In the genomic region with DNA sequence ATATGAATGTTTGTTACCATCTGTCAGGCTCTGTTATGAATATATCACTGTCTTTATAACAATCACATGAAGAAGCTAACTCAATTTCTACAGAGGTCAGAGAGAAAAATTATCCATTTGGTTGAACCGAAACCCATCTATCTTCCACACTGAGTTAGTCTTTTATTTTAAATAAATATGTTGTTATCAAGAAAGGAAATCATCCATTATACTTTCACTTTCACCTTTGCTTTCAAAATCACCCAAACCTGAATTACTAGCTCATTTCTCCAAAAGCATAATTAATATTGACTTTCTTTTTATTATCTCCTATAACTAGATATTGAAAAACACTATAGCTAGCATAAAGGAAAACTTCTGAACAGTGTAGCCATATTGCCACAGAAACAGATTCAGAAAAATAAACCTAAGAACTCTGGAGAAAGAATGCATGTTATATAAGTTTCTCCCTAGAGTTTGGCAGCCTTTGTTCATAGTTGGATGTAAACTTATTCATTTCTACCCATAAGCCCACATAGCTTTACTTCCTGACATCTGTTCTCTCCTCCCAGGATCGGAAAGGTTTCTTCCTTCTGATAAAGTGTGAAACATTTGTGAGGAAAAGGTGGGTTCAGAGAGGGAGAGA, we compare ENCODE assay signal across 21 cellular contexts.
DNase-seq lines count a peak whose midpoint lies in the region; ATAC-seq and FAIRE-seq lines count a peak whose summit lies in the region.
"Had no signal": no experiment of that assay in that cellular context is flagged by ENCODE, and none has a peak within 500 bp of the region (broad histone marks: within the 10 kb centered on the region; RNA-seq: fewer than 3 reads in every experiment).

No MANE protein-coding gene starts in this region.

- no peak overlapping the region for H3K27ac ChIP-seq in small intestine (ENCODE audit: low read depth in 1 of 2, low read length in 1 of 2)
- H3K27ac ChIP-seq: cardiac muscle cell, tibial nerve had no signal

- H3K27me3 ChIP-seq in endocrine pancreas (ENCODE audit: control insufficient read depth, insufficient read depth, low read length), result no peaks in the 10 kb centered on the region
- H3K27me3 ChIP-seq in small intestine (ENCODE audit: control insufficient read depth in 2 of 2, insufficient read depth in 2 of 2, low read length in 2 of 2), result no peaks in the 10 kb centered on the region
- no peaks in the 10 kb centered on the region for H3K27me3 ChIP-seq in HAP-1 (ENCODE audit: low read depth)
- H3K27me3 ChIP-seq: cardiac muscle cell, spleen, tibial nerve had no signal

- H3K27me3 Mint-ChIP-seq in activated T-cell treated with anti-CD3 and anti-CD28 coated beads, Interleukin-2, amount 50 U/mL, for 4 hours (ENCODE audit: low read depth), result peaks cover 2% of the 10 kb centered on the region
- no peaks in the 10 kb centered on the region for H3K27me3 Mint-ChIP-seq in activated T-cell treated with anti-CD3 and anti-CD28 coated beads, Interleukin-2, amount 50 U/mL, for 24 hours

- H3K4me3 Mint-ChIP-seq in activated T-cell treated with anti-CD3 and anti-CD28 coated beads, Interleukin-2, amount 50 U/mL, for 4 hours, result peak overlapping the region; percentile 22
- no peak overlapping the region for H3K4me3 Mint-ChIP-seq in activated T-cell treated with anti-CD3 and anti-CD28 coated beads, Interleukin-2, amount 50 U/mL, for 24 hours
- H3K4me3 Mint-ChIP-seq: nephron progenitor cell had no signal

- no peak overlapping the region for H3K9ac ChIP-seq in endocrine pancreas (ENCODE audit: control insufficient read depth, insufficient read depth, low read length)

- ATAC-seq in activated T-cell treated with anti-CD3 and anti-CD28 coated beads, Interleukin-2, amount 50 U/mL, for 4 hours, result no peak
- no peak for ATAC-seq in HG02885 (IDR thresholded peaks at IDR 0.05; ENCODE audit: poor library complexity, unreplicated experiment)

- no peak overlapping the region for H3K27ac Mint-ChIP-seq in activated T-cell treated with anti-CD3 and anti-CD28 coated beads, Interleukin-2, amount 50 U/mL, for 24 hours
- H3K27ac Mint-ChIP-seq: nephron progenitor cell had no signal

- H3K9me3 Mint-ChIP-seq in activated T-cell treated with anti-CD3 and anti-CD28 coated beads, Interleukin-2, amount 50 U/mL, for 4 hours, result no peaks in the 10 kb centered on the region
- H3K9me3 Mint-ChIP-seq in activated T-cell treated with anti-CD3 and anti-CD28 coated beads, Interleukin-2, amount 50 U/mL, for 24 hours, result no peaks in the 10 kb centered on the region
- H3K9me3 Mint-ChIP-seq: nephron progenitor cell had no signal

- no peaks in the 10 kb centered on the region for H3K9me3 ChIP-seq in endocrine pancreas (ENCODE audit: control insufficient read depth, low read length)
- no peaks in the 10 kb centered on the region for H3K9me3 ChIP-seq in small intestine (ENCODE audit: control insufficient read depth, low read depth)
- H3K9me3 ChIP-seq in HAP-1, result no peaks in the 10 kb centered on the region
- H3K9me3 ChIP-seq: spleen, tibial nerve had no signal

- 23 to 39% (median 26%) methylated on average over 2 of the region's 2 CpGs for WGBS in small intestine, 3 donors

- H3K36me3 ChIP-seq in endocrine pancreas (ENCODE audit: control insufficient read depth, insufficient read depth, low read length) (no peaks in the 10 kb centered on the region), small intestine (ENCODE audit: control insufficient read depth in 2 of 2, insufficient read depth in 2 of 2, low read length in 2 of 2) (no peaks in the 10 kb centered on the region), HAP-1 (replicated peaks) (no peaks in the 10 kb centered on the region)
- H3K36me3 ChIP-seq: cardiac muscle cell, spleen, tibial nerve had no signal

- H3K36me3 Mint-ChIP-seq in activated T-cell treated with anti-CD3 and anti-CD28 coated beads, Interleukin-2, amount 50 U/mL, for 4 hours (ENCODE audit: insufficient read depth), result no peaks in the 10 kb centered on the region
- H3K36me3 Mint-ChIP-seq in activated T-cell treated with anti-CD3 and anti-CD28 coated beads, Interleukin-2, amount 50 U/mL, for 24 hours (ENCODE audit: low read depth), result no peaks in the 10 kb centered on the region

- peaks cover 20% of the 10 kb centered on the region for H3K4me1 Mint-ChIP-seq in activated T-cell treated with anti-CD3 and anti-CD28 coated beads, Interleukin-2, amount 50 U/mL, for 4 hours (ENCODE audit: low read depth)
- H3K4me1 Mint-ChIP-seq in activated T-cell treated with anti-CD3 and anti-CD28 coated beads, Interleukin-2, amount 50 U/mL, for 24 hours (ENCODE audit: low read depth), result peaks cover 23% of the 10 kb centered on the region
- H3K4me1 Mint-ChIP-seq: nephron progenitor cell had no signal

- DNase-seq in activated T-cell treated with anti-CD3 and anti-CD28 coated beads, Interleukin-2, amount 50 U/mL, for 4 hours, result no peak
- DNase-seq in activated T-cell treated with anti-CD3 and anti-CD28 coated beads, Interleukin-2, amount 50 U/mL, for 24 hours, result no peak
- peak; percentile 37 for DNase-seq in OCI-M1 (lab: John Stamatoyannopoulos, UW)
- DNase-seq in small intestine, result peak; percentile 8
- no peak for DNase-seq in HAP-1 (ENCODE audit: low spot score in 2 of 2)
- no peak for DNase-seq in SKM-1 treated with dmso at 0.1 percent for 144 hours (lab: John Stamatoyannopoulos, UW; ENCODE audit: unreplicated experiment)
- DNase-seq: activated CD4-positive, alpha-beta T cell treated with anti-CD3 and anti-CD28 coated beads, Interleukin-2, amount 50 U/mL, for 48 hours; activated T-cell treated with anti-CD3 and anti-CD28 coated beads, Interleukin-2, amount 50 U/mL, for 1 hour; effector CD8-positive, alpha-beta T cell; EL; HCEC 1CT; mammary epithelial cell; NCI-H2081; nephron progenitor cell; NK-92 treated with Interleukin-12 subunit alpha and Interleukin-12 subunit beta, amount 100 ng/mL, for 24 hours; spleen; stimulated activated CD8-positive, alpha-beta memory T cell treated with anti-CD3 and anti-CD28 coated beads, Interleukin-4, amount 100 ng/mL, for 48 hours had no signal

- H3K4me3 ChIP-seq in endocrine pancreas (ENCODE audit: control insufficient read depth, insufficient read depth, low read length), result peak overlapping the region; percentile 56
- no peak overlapping the region for H3K4me3 ChIP-seq in small intestine (ENCODE audit: low read depth in 1 of 2, low read length in 2 of 2)
- H3K4me3 ChIP-seq in HAP-1, result no peak overlapping the region
- H3K4me3 ChIP-seq: cardiac muscle cell, tibial nerve had no signal

- in situ Hi-C loops in HAP-1 (cut with MboI; ENCODE audit: low sequenced_read_pairs), result no loop called here

- H3K4me1 ChIP-seq in endocrine pancreas (ENCODE audit: control insufficient read depth, insufficient read depth, low read length) (peaks cover 11% of the 10 kb centered on the region), small intestine (ENCODE audit: control insufficient read depth in 2 of 2, insufficient read depth in 1 of 2, low read depth in 1 of 2, low read length in 1 of 2) (no peaks in the 10 kb centered on the region), HAP-1 (no peaks in the 10 kb centered on the region)

- no peak for FAIRE-seq in small intestine (lab: Jason Lieb, UNC)

Comparison
In these comparisons a context has a peak if more than half of its experiments do, and no peak if none do; other contexts are left out.
1. DNase-seq: peak in OCI-M1 (single experiment) and small intestine (single experiment); none in activated T-cell treated with anti-CD3 and anti-CD28 coated beads, Interleukin-2, amount 50 U/mL, for 4 hours (single experiment), activated T-cell treated with anti-CD3 and anti-CD28 coated beads, Interleukin-2, amount 50 U/mL, for 24 hours (single experiment), HAP-1 (0 of 2) and SKM-1 treated with dmso at 0.1 percent for 144 hours (single experiment).